1 cellular context compared by ENCODE assay signal in genomic region chr1:43348809-43349593, GRCh38.
A peak's percentile ranks its signal among the peaks of the same experiment; 100 is the strongest.
TF ChIP-seq lines count a peak whose summit lies in the region.

No MANE protein-coding gene starts in this region.

TF ChIP-seq in HepG2, 621 proteins besides CTCF, POLR2A, EP300 and RAD21 (continued from another document and continues in another):
- TF ChIP-seq MTERF4 (CRISPR knock-in tag; IDR thresholded peaks at IDR 0.05) (no peak), ASH2L (IDR thresholded peaks at IDR 0.05; ENCODE audit: insufficient read length, low read depth, low read length) (peak; percentile 37), ATRX (CRISPR knock-in tag; IDR thresholded peaks at IDR 0.05; ENCODE audit: borderline replicate concordance) (no peak), HBP1 (CRISPR knock-in tag; IDR thresholded peaks at IDR 0.05; ENCODE audit: low read depth) (peak; percentile 65), ZNF580 (CRISPR knock-in tag; IDR thresholded peaks at IDR 0.05; ENCODE audit: borderline replicate concordance, low read depth) (0 out of 2 replicates have a peak, but pooled peaks have one; percentile 10), SKI (IDR thresholded peaks at IDR 0.05; ENCODE audit: partially characterized antibody) (peak; percentile 7), LRRFIP1 (CRISPR knock-in tag; conservative IDR thresholded peaks at IDR 0.05) (no peak), ZNF597 (CRISPR knock-in tag; IDR thresholded peaks at IDR 0.05) (0 out of 2 replicates have a peak, but pooled peaks have one; percentile 71), GABPA (IDR thresholded peaks at IDR 0.05; ENCODE audit: low read depth, low read length) (peak; percentile 39; the same call in 1 of the 2 replicates), GABPA (CRISPR knock-in tag; IDR thresholded peaks at IDR 0.05; ENCODE audit: low read depth) (peak; percentile 84), E2F5 (CRISPR knock-in tag; conservative IDR thresholded peaks at IDR 0.05) (peak; percentile 11; the same call in 1 of the 2 replicates), GZF1 (CRISPR knock-in tag; IDR thresholded peaks at IDR 0.05) (peak; percentile 45; the same call in 1 of the 2 replicates), SAP130 (CRISPR knock-in tag; IDR thresholded peaks at IDR 0.05; ENCODE audit: low read depth) (peak; percentile 53), RFXAP (CRISPR knock-in tag; IDR thresholded peaks at IDR 0.05; ENCODE audit: borderline replicate concordance) (peak; percentile 45; the same call in 1 of the 2 replicates), HOXA5 (CRISPR knock-in tag; IDR thresholded peaks at IDR 0.05) (peak; percentile 60), ZNF441 (CRISPR knock-in tag; IDR thresholded peaks at IDR 0.05; ENCODE audit: borderline replicate concordance) (peak; percentile 85), ZNF337 (CRISPR knock-in tag; IDR thresholded peaks at IDR 0.05; ENCODE audit: borderline replicate concordance, low read depth) (peak; percentile 95; the same call in 1 of the 2 replicates), MAFF (IDR thresholded peaks at IDR 0.05; ENCODE audit: low read depth, low read length) (peak; percentile 70; the same call in 1 of the 2 replicates), MEF2D (CRISPR knock-in tag; IDR thresholded peaks at IDR 0.05) (no peak; the same call in 1 of the 2 replicates), ZGPAT (CRISPR knock-in tag; IDR thresholded peaks at IDR 0.05) (peak; percentile 76; the same call in 1 of the 2 replicates), CEBPG (CRISPR knock-in tag; IDR thresholded peaks at IDR 0.05) (peak; percentile 69), ZNF530 (CRISPR knock-in tag; IDR thresholded peaks at IDR 0.05; ENCODE audit: low read depth) (no peak), HNRNPK (IDR thresholded peaks at IDR 0.05; ENCODE audit: low read depth, low read length, poor library complexity, severe bottlenecking) (peak; percentile 25), ZNF558 (CRISPR knock-in tag; IDR thresholded peaks at IDR 0.05; ENCODE audit: borderline replicate concordance) (no peak; the same call in 1 of the 2 replicates), TOE1 (CRISPR knock-in tag; IDR thresholded peaks at IDR 0.05) (no peak), GMEB2 (CRISPR knock-in tag; IDR thresholded peaks at IDR 0.05; ENCODE audit: low read depth) (no peak), SP4 (CRISPR knock-in tag; IDR thresholded peaks at IDR 0.05) (peak; percentile 90), IRF2 (CRISPR knock-in tag; IDR thresholded peaks at IDR 0.05) (no peak), ZNF142 (CRISPR knock-in tag; IDR thresholded peaks at IDR 0.05) (0 out of 2 replicates have a peak, but pooled peaks have one; percentile 62), HOXD1 (CRISPR knock-in tag; IDR thresholded peaks at IDR 0.05) (peak; percentile 35; the same call in 1 of the 2 replicates), TCF7 (IDR thresholded peaks at IDR 0.05; ENCODE audit: low read depth) (no peak), FOSL2 (CRISPR knock-in tag; IDR thresholded peaks at IDR 0.05) (peak; percentile 10; the same call in 1 of the 2 replicates), ATAD3A (CRISPR knock-in tag; IDR thresholded peaks at IDR 0.05) (0 out of 2 replicates have a peak, but pooled peaks have one; percentile 40), SATB2 (CRISPR knock-in tag; IDR thresholded peaks at IDR 0.05) (peak; percentile 62; the same call in 1 of the 2 replicates), MAX (IDR thresholded peaks at IDR 0.05) (peak; percentile 76), ATF7 (IDR thresholded peaks at IDR 0.05) (no peak), ATF7 (CRISPR knock-in tag; IDR thresholded peaks at IDR 0.05) (0 out of 2 replicates have a peak, but pooled peaks have one; percentile 25), SOX5 (CRISPR knock-in tag; IDR thresholded peaks at IDR 0.05; ENCODE audit: borderline replicate concordance) (peak; percentile 45; the same call in 1 of the 2 replicates)
